In genomic region chr22:43388420-43388851, GRCh38 we compare ENCODE assay signal across 8 cellular contexts. TPM values are rescaled to one million over a fixed set of nuclear protein-coding genes. Genes with fewer than 3 reads are reported as not detected.
DNase-seq lines count a peak whose midpoint lies in the region; ATAC-seq lines count a peak whose summit lies in the region.

No MANE protein-coding gene starts in this region.

- H3K27ac Mint-ChIP-seq in activated naive CD8-positive, alpha-beta T cell treated with anti-CD3 and anti-CD28 coated beads for 36 hours: no peak overlapping the region

- peak; percentile 80 to 82 for ATAC-seq in left cardiac atrium
- no peak for ATAC-seq in GM21447 (IDR thresholded peaks at IDR 0.05; ENCODE audit: unreplicated experiment)
- no peak for ATAC-seq in GM19328 (IDR thresholded peaks at IDR 0.05; ENCODE audit: unreplicated experiment)

- DNase-seq in GDM1 (lab: John Stamatoyannopoulos, UW): peak; percentile 60
- peak; percentile 71 for DNase-seq in NAMALWA (ENCODE audit: low spot score)
- peak; percentile 44 for DNase-seq in SW480 (ENCODE audit: low spot score)
- peak; percentile 76 for DNase-seq in activated naive CD8-positive, alpha-beta T cell treated with anti-CD3 and anti-CD28 coated beads for 36 hours
- DNase-seq in left cardiac atrium: peak; percentile 79
- DNase-seq in retina: peak; percentile 93

- H3K4me3 Mint-ChIP-seq in activated naive CD8-positive, alpha-beta T cell treated with anti-CD3 and anti-CD28 coated beads for 36 hours: no peak overlapping the region

- H3K4me1 Mint-ChIP-seq in activated naive CD8-positive, alpha-beta T cell treated with anti-CD3 and anti-CD28 coated beads for 36 hours: peaks cover 3% of the 10 kb centered on the region

- H3K27me3 Mint-ChIP-seq in activated naive CD8-positive, alpha-beta T cell treated with anti-CD3 and anti-CD28 coated beads for 36 hours: peaks cover 35% of the 10 kb centered on the region

- intact Hi-C loops in left cardiac atrium (cut with DNase I): loop anchor here (5.0 to 10.0 kb wide), 3 partner anchors 116 to 1236 kb away; no protein-coding TSS in a partner anchor

- no peaks in the 10 kb centered on the region for H3K36me3 Mint-ChIP-seq in activated naive CD8-positive, alpha-beta T cell treated with anti-CD3 and anti-CD28 coated beads for 36 hours

- H3K9me3 Mint-ChIP-seq in activated naive CD8-positive, alpha-beta T cell treated with anti-CD3 and anti-CD28 coated beads for 36 hours: no peaks in the 10 kb centered on the region

RNA-seq across cellular contexts. Expression of gene MPPED1, which starts 23.4 kb away (rescaled TPM):
- total RNA-seq in activated naive CD8-positive, alpha-beta T cell treated with anti-CD3 and anti-CD28 coated beads for 36 hours: not detected
- total RNA-seq in left cardiac atrium: under 1 TPM in 1 of 2 donors, not detected in 1; 0.12 TPM

RNA-seq across cellular contexts. Expression of gene SCUBE1, which starts 45.3 kb away (rescaled TPM):
- total RNA-seq in activated naive CD8-positive, alpha-beta T cell treated with anti-CD3 and anti-CD28 coated beads for 36 hours: under 1 TPM; 0.08 to 0.23 TPM
- total RNA-seq in left cardiac atrium: 1 to 10 TPM in 1 of 2 donors, under 1 TPM in 1; 0.97 to 3.3 TPM

Comparison
In these comparisons a context has a peak if more than half of its experiments do, and no peak if none do; other contexts are left out.
1. ATAC-seq: peak in left cardiac atrium (2 of 2); none in GM21447 (single experiment) and GM19328 (single experiment).
2. Peak in every context shown above with its lines, with median percentiles within 50 percentile points of each other: DNase-seq.